In genomic region chr20:9397928-9398327, GRCh38 we compare ENCODE assay signal across 9 cellular contexts.
A peak's percentile ranks its signal among the peaks of the same experiment; 100 is the strongest.
DNase-seq lines count a peak whose midpoint lies in the region; ATAC-seq and TF ChIP-seq lines count a peak whose summit lies in the region.
"Had no signal": no experiment of that assay in that cellular context is flagged by ENCODE, and none has a peak within 500 bp of the region (broad histone marks: within the 10 kb centered on the region; RNA-seq: fewer than 3 reads in every experiment).

No MANE protein-coding gene starts in this region.

- H3K27ac ChIP-seq in lower lobe of right lung = no peak overlapping the region
- H3K27ac ChIP-seq: KMS-11 had no signal

- H3K9me3 ChIP-seq in lower lobe of right lung = no peaks in the 10 kb centered on the region

- no peak overlapping the region for H3K4me3 Mint-ChIP-seq in HFFc6

- no peaks in the 10 kb centered on the region for H3K27me3 ChIP-seq in lower lobe of right lung (ENCODE audit: low read depth)

- H3K36me3 Mint-ChIP-seq in HFFc6 (ENCODE audit: low read depth) = peaks cover 17% of the 10 kb centered on the region

- H3K27me3 Mint-ChIP-seq in HFFc6 (ENCODE audit: insufficient read depth) = peaks cover 1% of the 10 kb centered on the region; the same call in 1 of the 2 replicates

- intact Hi-C loops in lower lobe of right lung (cut with DNase I) = no loop called here

- peaks cover 7% of the 10 kb centered on the region for H3K4me1 ChIP-seq in lower lobe of right lung

- H3K4me1 Mint-ChIP-seq in HFFc6 (ENCODE audit: low read depth) = peaks cover 43% of the 10 kb centered on the region

- peaks cover 7% of the 10 kb centered on the region for H3K36me3 ChIP-seq in lower lobe of right lung

- no peaks in the 10 kb centered on the region for H3K9me3 Mint-ChIP-seq in HFFc6

- ATAC-seq in GM18858 (IDR thresholded peaks at IDR 0.05; ENCODE audit: unreplicated experiment) (peak; percentile 97), HG03571 (IDR thresholded peaks at IDR 0.05; ENCODE audit: unreplicated experiment) (peak; percentile 73), lower lobe of right lung (peak; percentile 66 to 83)

- DNase-seq in HFFc6 = no peak
- no peak for DNase-seq in lower lobe of right lung
- DNase-seq in HuH-7.5 (ENCODE audit: low spot score) = no peak
- no peak for DNase-seq in activated T-cell treated with anti-CD3 and anti-CD28 coated beads for 4 hours
- DNase-seq in NCI-H187 (lab: John Stamatoyannopoulos, UW) = no peak
- DNase-seq in DMS79 (lab: John Stamatoyannopoulos, UW) = no peak

- no peak overlapping the region for H3K4me3 ChIP-seq in lower lobe of right lung

- no peak for TF ChIP-seq CTCF in HFFc6 (IDR thresholded peaks at IDR 0.05)
- no peak for TF ChIP-seq CTCF in lower lobe of right lung (IDR thresholded peaks at IDR 0.05)

- H3K27ac Mint-ChIP-seq in HFFc6 = peak overlapping the region; percentile 16; the same call in 1 of the 2 replicates
